14 cellular contexts compared by ENCODE assay signal in the genomic region with DNA sequence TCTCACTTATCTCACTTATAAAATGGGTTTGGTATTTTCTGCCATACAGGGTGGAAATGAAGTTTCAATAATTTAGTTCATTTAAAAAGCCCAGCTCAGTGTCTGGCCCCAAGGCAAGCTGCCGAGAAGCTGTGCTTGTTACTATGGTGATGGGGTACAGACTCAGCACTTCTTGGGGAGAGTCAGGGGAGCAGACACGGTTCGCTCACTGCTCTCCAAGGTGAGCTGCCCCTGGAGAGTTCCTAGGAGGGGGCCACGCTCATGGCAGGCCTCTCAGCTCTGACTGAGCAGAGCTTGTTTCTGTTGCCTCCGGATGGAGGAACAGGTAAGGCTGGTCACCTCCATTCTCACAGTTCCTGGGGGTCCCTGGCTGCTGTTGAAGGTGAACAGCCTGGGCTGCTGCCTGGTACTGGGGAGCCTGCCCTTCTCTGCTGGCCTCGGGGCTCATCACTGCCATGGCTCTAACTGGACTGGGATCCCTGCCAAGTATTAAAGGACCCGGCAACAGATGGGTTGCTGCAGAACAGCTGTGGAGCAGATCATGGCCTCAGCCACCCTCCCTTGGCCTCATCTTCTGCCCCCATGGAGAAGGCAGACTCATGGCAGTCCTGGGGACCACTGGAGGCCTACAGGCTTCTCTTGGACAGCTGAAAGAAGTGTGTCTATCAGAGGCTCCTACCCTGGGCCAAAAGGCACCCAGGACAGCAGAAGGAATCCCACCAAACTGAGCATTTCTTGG. TPM values are rescaled to one million over a fixed set of nuclear protein-coding genes. Genes with fewer than 3 reads are reported as not detected.
DNase-seq lines count a peak whose midpoint lies in the region; ATAC-seq, FAIRE-seq and TF ChIP-seq lines count a peak whose summit lies in the region.
"Had no signal": no experiment of that assay in that cellular context is flagged by ENCODE, and none has a peak within 500 bp of the region (broad histone marks: within the 10 kb centered on the region; RNA-seq: fewer than 3 reads in every experiment).

No MANE protein-coding gene starts in this region.

- H3K9me3 ChIP-seq in kidney (ENCODE audit: control insufficient read depth in 1 of 2, low read length in 2 of 2) (no peaks in the 10 kb centered on the region), uterus (no peaks in the 10 kb centered on the region)
- H3K9me3 ChIP-seq: ovary had no signal

- H3K27ac ChIP-seq in kidney (ENCODE audit: low read depth in 2 of 2, low read length in 2 of 2) (peak overlapping the region; percentile 32 to 36), uterus (peak overlapping the region in 1 of 2 donors; percentile 37)
- H3K27ac ChIP-seq: ovary had no signal

- no peaks in the 10 kb centered on the region for H3K27me3 ChIP-seq in uterus
- H3K27me3 ChIP-seq: ovary had no signal

- H3K36me3 ChIP-seq in kidney (ENCODE audit: control insufficient read depth in 1 of 2, insufficient read depth in 2 of 2, low read length in 2 of 2) (peaks cover 26 to 46% of the 10 kb centered on the region in 2 donors), uterus (no peaks in the 10 kb centered on the region)
- H3K36me3 ChIP-seq: ovary had no signal

- DNase-seq in Right ventricle myocardium superior (peak; percentile 51), left cardiac atrium (no peak), RPMI8226 (peak; percentile 50), kidney (no peak), uterus (no peak), hepatic stellate cell (ENCODE audit: low spot score) (no peak), cerebellar nuclear complex (lab: John Stamatoyannopoulos, UW) (no peak)
- DNase-seq in NK-92 treated with Interleukin-12 subunit alpha and Interleukin-12 subunit beta, amount 100 ng/mL, for 24 hours (lab: John Stamatoyannopoulos, UW), result no peak
- DNase-seq: ovary had no signal

- no peak for FAIRE-seq in kidney (lab: Jason Lieb, UNC)
- FAIRE-seq: astrocyte, keratinocyte had no signal

- H3K4me1 ChIP-seq in kidney (ENCODE audit: control insufficient read depth in 1 of 2, insufficient read depth in 1 of 2, low read depth in 1 of 2, low read length in 2 of 2) (peaks cover 36 to 45% of the 10 kb centered on the region in 2 donors), uterus (peaks cover 3 to 17% of the 10 kb centered on the region in 2 donors)

- ATAC-seq in Right ventricle myocardium superior (ENCODE audit: poor library complexity) (peak; percentile 31), left cardiac atrium (no peak)

- no peak overlapping the region for H3K4me3 ChIP-seq in kidney (ENCODE audit: low read length in 2 of 2)
- no peak overlapping the region for H3K4me3 ChIP-seq in uterus
- H3K4me3 ChIP-seq: ovary had no signal

- intact Hi-C loops in Right ventricle myocardium superior (cut with DNase I) (no loop called here), left cardiac atrium (cut with DNase I) (no loop called here), kidney (cut with DNase I) (no loop called here), uterus (cut with DNase I; ENCODE audit: low total_unique reads) (no loop called here)

- peak overlapping the region in 1 of 2 donors; percentile 16 for H3K9ac ChIP-seq in kidney (ENCODE audit: low read length in 2 of 2)

- TF ChIP-seq CTCF in kidney (IDR thresholded peaks at IDR 0.05; ENCODE audit: borderline replicate concordance, extremely low read depth, insufficient read depth) (no peak), uterus (IDR thresholded peaks at IDR 0.05) (no peak)

- no peak for TF ChIP-seq POLR2A in uterus (IDR thresholded peaks at IDR 0.05)

RNA-seq across cellular contexts. Expression of gene SPATA32, which starts 25.8 kb away (rescaled TPM):
- not detected for total RNA-seq in Right ventricle myocardium superior
- not detected for total RNA-seq in left cardiac atrium
- not detected for total RNA-seq in kidney
- not detected for polyA plus RNA-seq in kidney (ENCODE audit: insufficient read depth, low read depth, low replicate concordance)
- not detected for total RNA-seq in uterus
- total RNA-seq: astrocyte, HT1080, urinary bladder had no signal
- polyA plus RNA-seq: CD14-positive monocyte, keratinocyte, ovary, urinary bladder had no signal

RNA-seq across cellular contexts. Expression of gene MAP3K14, which starts 29.1 kb away (rescaled TPM):
- total RNA-seq in Right ventricle myocardium superior, result 12.2 TPM
- total RNA-seq in left cardiac atrium, result 10 to 100 TPM; 13.4 to 13.5 TPM
- total RNA-seq in kidney, result 24.5 TPM
- 7.6 TPM for polyA plus RNA-seq in kidney (ENCODE audit: insufficient read depth, low read depth, low replicate concordance)
- total RNA-seq in uterus, result 10 to 100 TPM in 1 of 4 donors, 1 to 10 TPM in 3; 1.0 to 22.1 (median 4.9) TPM

Comparison
In these comparisons a context has a peak if more than half of its experiments do, and no peak if none do; other contexts are left out.
1. DNase-seq: peak in Right ventricle myocardium superior (single experiment) and RPMI8226 (single experiment); none in left cardiac atrium (single experiment), kidney (single experiment), uterus (0 of 2), hepatic stellate cell (single experiment), cerebellar nuclear complex (0 of 2) and NK-92 treated with Interleukin-12 subunit alpha and Interleukin-12 subunit beta, amount 100 ng/mL, for 24 hours (single experiment).